ENCODE assay signal across 1 cellular context in the genomic region with DNA sequence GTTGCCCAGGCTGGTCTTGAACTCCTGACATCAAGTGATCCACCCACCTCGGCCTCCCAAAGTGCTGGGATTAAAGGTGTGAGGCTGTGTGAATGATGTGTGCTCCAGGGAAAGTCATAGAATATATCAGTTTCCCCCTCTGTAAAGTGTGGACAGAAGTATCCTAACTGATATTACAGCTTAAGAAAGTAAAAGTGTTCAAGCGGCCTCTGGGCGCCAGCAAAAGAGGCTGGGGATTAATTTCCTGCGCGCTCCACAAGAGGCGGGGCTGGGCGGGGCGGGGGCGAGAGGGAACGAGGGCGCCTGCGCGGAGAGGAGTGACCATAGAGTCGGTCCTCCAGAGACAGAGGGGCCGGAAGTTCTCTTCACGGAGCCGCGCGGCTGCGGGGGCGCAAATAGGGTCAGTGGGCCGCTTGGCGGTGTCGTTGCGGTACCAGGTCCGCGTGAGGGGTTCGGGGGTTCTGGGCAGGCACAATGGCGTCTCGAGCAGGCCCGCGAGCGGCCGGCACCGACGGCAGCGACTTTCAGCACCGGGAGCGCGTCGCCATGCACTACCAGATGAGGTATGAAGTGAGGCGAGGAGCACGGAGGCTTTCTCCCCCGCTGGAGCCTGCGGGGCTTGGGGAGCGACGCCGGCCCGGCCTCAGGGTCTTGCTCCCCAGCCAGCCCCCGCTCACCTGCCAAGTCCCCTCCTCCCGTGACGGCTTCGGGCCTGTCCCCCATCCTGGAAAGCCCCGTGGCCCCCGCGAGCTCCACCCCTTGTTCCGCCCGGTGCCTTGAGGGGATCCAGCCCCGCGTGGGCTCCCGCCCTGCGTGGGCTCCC.
TF ChIP-seq lines count a peak whose summit lies in the region.

JAGN1 (plus strand) TSS at position 362 of the 823 bp plus-strand sequence; CDS start at position 475, 113 bp downstream.

TF ChIP-seq in HEK293, 187 proteins besides CTCF, POLR2A, EP300 and RAD21 (continued from another document and continues in another):
- TF ChIP-seq ZNF354C (tag by site-specific recombination; IDR thresholded peaks at IDR 0.05; ENCODE audit: borderline replicate concordance, low read depth) = no peak
- peak; percentile 21; the same call in 1 of the 2 replicates for TF ChIP-seq OSR2 (tag by site-specific recombination; IDR thresholded peaks at IDR 0.05)
- TF ChIP-seq ZNF48 (tag by site-specific recombination; IDR thresholded peaks at IDR 0.05) = no peak
- peak; percentile 76 for TF ChIP-seq YY2 (tag by site-specific recombination; IDR thresholded peaks at IDR 0.05)
- no peak for TF ChIP-seq BCL11A (tag by site-specific recombination; IDR thresholded peaks at IDR 0.05; ENCODE audit: low read depth)
- TF ChIP-seq ZFHX2 (tag by site-specific recombination; conservative IDR thresholded peaks at IDR 0.05) = peak; percentile 92
- no peak for TF ChIP-seq ZNF155 (tag by site-specific recombination; IDR thresholded peaks at IDR 0.05)
- no peak for TF ChIP-seq BCL6B (tag by site-specific recombination; IDR thresholded peaks at IDR 0.05)
- TF ChIP-seq ZNF621 (tag by site-specific recombination; IDR thresholded peaks at IDR 0.05) = no peak
- peak; percentile 73 for TF ChIP-seq ZNF843 (tag by site-specific recombination; IDR thresholded peaks at IDR 0.05)
- TF ChIP-seq GLIS2 (tag by site-specific recombination; IDR thresholded peaks at IDR 0.05) = peak; percentile 66
- peak; percentile 55 for TF ChIP-seq WT1 (tag by site-specific recombination; IDR thresholded peaks at IDR 0.05)
- TF ChIP-seq, protein P1, sequence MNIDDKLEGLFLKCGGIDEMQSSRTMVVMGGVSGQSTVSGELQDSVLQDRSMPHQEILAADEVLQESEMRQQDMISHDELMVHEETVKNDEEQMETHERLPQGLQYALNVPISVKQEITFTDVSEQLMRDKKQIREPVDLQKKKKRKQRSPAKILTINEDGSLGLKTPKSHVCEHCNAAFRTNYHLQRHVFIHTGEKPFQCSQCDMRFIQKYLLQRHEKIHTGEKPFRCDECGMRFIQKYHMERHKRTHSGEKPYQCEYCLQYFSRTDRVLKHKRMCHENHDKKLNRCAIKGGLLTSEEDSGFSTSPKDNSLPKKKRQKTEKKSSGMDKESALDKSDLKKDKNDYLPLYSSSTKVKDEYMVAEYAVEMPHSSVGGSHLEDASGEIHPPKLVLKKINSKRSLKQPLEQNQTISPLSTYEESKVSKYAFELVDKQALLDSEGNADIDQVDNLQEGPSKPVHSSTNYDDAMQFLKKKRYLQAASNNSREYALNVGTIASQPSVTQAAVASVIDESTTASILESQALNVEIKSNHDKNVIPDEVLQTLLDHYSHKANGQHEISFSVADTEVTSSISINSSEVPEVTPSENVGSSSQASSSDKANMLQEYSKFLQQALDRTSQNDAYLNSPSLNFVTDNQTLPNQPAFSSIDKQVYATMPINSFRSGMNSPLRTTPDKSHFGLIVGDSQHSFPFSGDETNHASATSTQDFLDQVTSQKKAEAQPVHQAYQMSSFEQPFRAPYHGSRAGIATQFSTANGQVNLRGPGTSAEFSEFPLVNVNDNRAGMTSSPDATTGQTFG (tag by site-specific recombination; IDR thresholded peaks at IDR 0.05; ENCODE audit: borderline replicate concordance) = no peak
- TF ChIP-seq ZNF707 (tag by site-specific recombination; IDR thresholded peaks at IDR 0.05) = no peak
- TF ChIP-seq, protein P2, sequence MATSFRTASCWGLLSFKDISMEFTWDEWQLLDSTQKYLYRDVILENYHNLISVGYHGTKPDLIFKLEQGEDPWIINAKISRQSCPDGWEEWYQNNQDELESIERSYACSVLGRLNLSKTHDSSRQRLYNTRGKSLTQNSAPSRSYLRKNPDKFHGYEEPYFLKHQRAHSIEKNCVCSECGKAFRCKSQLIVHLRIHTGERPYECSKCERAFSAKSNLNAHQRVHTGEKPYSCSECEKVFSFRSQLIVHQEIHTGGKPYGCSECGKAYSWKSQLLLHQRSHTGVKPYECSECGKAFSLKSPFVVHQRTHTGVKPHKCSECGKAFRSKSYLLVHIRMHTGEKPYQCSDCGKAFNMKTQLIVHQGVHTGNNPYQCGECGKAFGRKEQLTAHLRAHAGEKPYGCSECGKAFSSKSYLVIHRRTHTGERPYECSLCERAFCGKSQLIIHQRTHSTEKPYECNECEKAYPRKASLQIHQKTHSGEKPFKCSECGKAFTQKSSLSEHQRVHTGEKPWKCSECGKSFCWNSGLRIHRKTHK (tag by site-specific recombination; IDR thresholded peaks at IDR 0.05) = no peak
- TF ChIP-seq ZNF324 (tag by site-specific recombination; IDR thresholded peaks at IDR 0.05) = peak; percentile 96
- TF ChIP-seq ZNF670 (tag by site-specific recombination; IDR thresholded peaks at IDR 0.05; ENCODE audit: low read depth) = no peak
- TF ChIP-seq ZSCAN5A (tag by site-specific recombination; IDR thresholded peaks at IDR 0.05) = peak; percentile 93
- peak; percentile 67 for TF ChIP-seq ZBTB21 (tag by site-specific recombination; IDR thresholded peaks at IDR 0.05)
- TF ChIP-seq, protein P3, sequence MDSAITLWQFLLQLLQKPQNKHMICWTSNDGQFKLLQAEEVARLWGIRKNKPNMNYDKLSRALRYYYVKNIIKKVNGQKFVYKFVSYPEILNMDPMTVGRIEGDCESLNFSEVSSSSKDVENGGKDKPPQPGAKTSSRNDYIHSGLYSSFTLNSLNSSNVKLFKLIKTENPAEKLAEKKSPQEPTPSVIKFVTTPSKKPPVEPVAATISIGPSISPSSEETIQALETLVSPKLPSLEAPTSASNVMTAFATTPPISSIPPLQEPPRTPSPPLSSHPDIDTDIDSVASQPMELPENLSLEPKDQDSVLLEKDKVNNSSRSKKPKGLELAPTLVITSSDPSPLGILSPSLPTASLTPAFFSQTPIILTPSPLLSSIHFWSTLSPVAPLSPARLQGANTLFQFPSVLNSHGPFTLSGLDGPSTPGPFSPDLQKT (IDR thresholded peaks at IDR 0.05; ENCODE audit: borderline replicate concordance, low read depth, low read length) = no peak
- TF ChIP-seq, protein P4, sequence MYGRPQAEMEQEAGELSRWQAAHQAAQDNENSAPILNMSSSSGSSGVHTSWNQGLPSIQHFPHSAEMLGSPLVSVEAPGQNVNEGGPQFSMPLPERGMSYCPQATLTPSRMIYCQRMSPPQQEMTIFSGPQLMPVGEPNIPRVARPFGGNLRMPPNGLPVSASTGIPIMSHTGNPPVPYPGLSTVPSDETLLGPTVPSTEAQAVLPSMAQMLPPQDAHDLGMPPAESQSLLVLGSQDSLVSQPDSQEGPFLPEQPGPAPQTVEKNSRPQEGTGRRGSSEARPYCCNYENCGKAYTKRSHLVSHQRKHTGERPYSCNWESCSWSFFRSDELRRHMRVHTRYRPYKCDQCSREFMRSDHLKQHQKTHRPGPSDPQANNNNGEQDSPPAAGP (tag by site-specific recombination; IDR thresholded peaks at IDR 0.05) = peak; percentile 89
- peak; percentile 39; the same call in 1 of the 2 replicates for TF ChIP-seq GFI1B (tag by site-specific recombination; IDR thresholded peaks at IDR 0.05)
- 0 out of 2 replicates have a peak, but pooled peaks have one; percentile 25 for TF ChIP-seq ZSCAN30 (tag by site-specific recombination; IDR thresholded peaks at IDR 0.05)
- TF ChIP-seq GLIS1 (tag by site-specific recombination; IDR thresholded peaks at IDR 0.05) = peak; percentile 35; the same call in 1 of the 2 replicates
- TF ChIP-seq KLF16 (tag by site-specific recombination; IDR thresholded peaks at IDR 0.05) = peak; percentile 89
- TF ChIP-seq ZFP37 (tag by site-specific recombination; IDR thresholded peaks at IDR 0.05) = peak; percentile 93
- TF ChIP-seq ZXDB (tag by site-specific recombination; IDR thresholded peaks at IDR 0.05) = peak; percentile 93
- TF ChIP-seq PRDM2 (tag by site-specific recombination; IDR thresholded peaks at IDR 0.05; ENCODE audit: borderline replicate concordance) = no peak
- peak; percentile 97 for TF ChIP-seq ZBTB10 (tag by site-specific recombination; IDR thresholded peaks at IDR 0.05)
- TF ChIP-seq ZNF211 (tag by site-specific recombination; IDR thresholded peaks at IDR 0.05; ENCODE audit: low read depth) = no peak
